8 cellular contexts compared by ENCODE assay signal in genomic region chr1:44811714-44812151, GRCh38. TPM values are rescaled to one million over a fixed set of nuclear protein-coding genes. Genes with fewer than 3 reads are reported as not detected.
DNase-seq lines count a peak whose midpoint lies in the region; ATAC-seq and TF ChIP-seq lines count a peak whose summit lies in the region.

No MANE protein-coding gene starts in this region.

- no peaks in the 10 kb centered on the region for H3K27me3 ChIP-seq in MG63

- ATAC-seq in natural killer cell (no peak), GM19395 (IDR thresholded peaks at IDR 0.05; ENCODE audit: unreplicated experiment) (no peak), GM18520 (IDR thresholded peaks at IDR 0.05; ENCODE audit: unreplicated experiment) (no peak), GM21786 (IDR thresholded peaks at IDR 0.05; ENCODE audit: unreplicated experiment) (no peak)

- H3K36me3 Mint-ChIP-seq in natural killer cell, result no peaks in the 10 kb centered on the region

- intact Hi-C loops in natural killer cell (cut with micrococcal nuclease), result no loop called here

- H3K36me3 ChIP-seq in MG63, result no peaks in the 10 kb centered on the region; the same call in 1 of the 2 replicates

- H3K27me3 Mint-ChIP-seq in natural killer cell (ENCODE audit: low read depth in 2 of 2), result no peaks in the 10 kb centered on the region

- peaks cover 38 to 51% of the 10 kb centered on the region in 2 donors for H3K4me1 Mint-ChIP-seq in natural killer cell

- DNase-seq in AG09309 (ENCODE audit: low read depth) (peak; percentile 75), MG63 (peak; percentile 26), ecto neural progenitor cell (ENCODE audit: low spot score) (peak; percentile 46), natural killer cell (no peak), NCI-H748 treated with DMSO at 0.1 percent for 48 hours (lab: John Stamatoyannopoulos, UW) (no peak)

- no peaks in the 10 kb centered on the region for H3K9me3 Mint-ChIP-seq in natural killer cell

- H3K27ac Mint-ChIP-seq in natural killer cell, result peak overlapping the region in 1 of 2 donors; percentile 95

- H3K9me3 ChIP-seq in MG63, result no peaks in the 10 kb centered on the region

- peak overlapping the region; percentile 0 for H3K4me3 ChIP-seq in AG09309 (ENCODE audit: control insufficient read depth, low read depth, low read length)
- H3K4me3 ChIP-seq in MG63, result no peak overlapping the region

- H3K4me3 Mint-ChIP-seq in natural killer cell, result peak overlapping the region; percentile 43

- TF ChIP-seq CTCF in AG09309 (IDR thresholded peaks at IDR 0.05; ENCODE audit: control insufficient read depth, insufficient read depth, low read depth, low read length, missing control alignments), result no peak
- TF ChIP-seq CTCF in natural killer cell (IDR thresholded peaks at IDR 0.05), result no peak

RNA-seq across cellular contexts. Expression of gene BTBD19, which starts 3.4 kb away (rescaled TPM):
- 1.0 and 1.2 TPM in 2 replicates for total RNA-seq in MG63 (2014; rRNA removed; shearing (Covaris generic); ENCODE audit: low replicate concordance)
- 1 to 10 TPM; 4.4 to 5.7 (median 4.9) TPM for total RNA-seq in natural killer cell

RNA-seq across cellular contexts. Expression of gene DYNLT4, which starts 4.6 kb away (rescaled TPM):
- total RNA-seq in MG63 (2014; rRNA removed; shearing (Covaris generic); ENCODE audit: low replicate concordance), result not detected in 2 replicates
- total RNA-seq in natural killer cell, result 1 to 10 TPM in 1 of 3 donors, under 1 TPM in 1, not detected in 1; 0.96 to 1.2 TPM

RNA-seq across cellular contexts. Expression of gene PLK3, which starts 11.6 kb away (rescaled TPM):
- 5.3 and 5.9 TPM in 2 replicates for total RNA-seq in MG63 (2014; rRNA removed; shearing (Covaris generic); ENCODE audit: low replicate concordance)
- 10 to 100 TPM; 39.5 to 89.2 (median 78.1) TPM for total RNA-seq in natural killer cell

RNA-seq across cellular contexts. Expression of gene BEST4, which starts 23.8 kb away (rescaled TPM):
- not detected in 2 replicates for total RNA-seq in MG63 (2014; rRNA removed; shearing (Covaris generic); ENCODE audit: low replicate concordance)
- under 1 TPM; 0.18 to 0.33 (median 0.28) TPM for total RNA-seq in natural killer cell

RNA-seq across cellular contexts. Expression of gene PTCH2, which starts 31.3 kb away (rescaled TPM):
- not detected in 2 replicates for total RNA-seq in MG63 (2014; rRNA removed; shearing (Covaris generic); ENCODE audit: low replicate concordance)
- 1 to 10 TPM; 1.8 to 3.1 (median 2.4) TPM for total RNA-seq in natural killer cell

Comparison
In these comparisons a context has a peak if more than half of its experiments do, and no peak if none do; other contexts are left out.
1. DNase-seq: peak in AG09309 (single experiment), MG63 (single experiment) and ecto neural progenitor cell (single experiment); none in natural killer cell (single experiment) and NCI-H748 treated with DMSO at 0.1 percent for 48 hours (single experiment).